Comparison of ENCODE assay signal across 25 cellular contexts in the genomic region with DNA sequence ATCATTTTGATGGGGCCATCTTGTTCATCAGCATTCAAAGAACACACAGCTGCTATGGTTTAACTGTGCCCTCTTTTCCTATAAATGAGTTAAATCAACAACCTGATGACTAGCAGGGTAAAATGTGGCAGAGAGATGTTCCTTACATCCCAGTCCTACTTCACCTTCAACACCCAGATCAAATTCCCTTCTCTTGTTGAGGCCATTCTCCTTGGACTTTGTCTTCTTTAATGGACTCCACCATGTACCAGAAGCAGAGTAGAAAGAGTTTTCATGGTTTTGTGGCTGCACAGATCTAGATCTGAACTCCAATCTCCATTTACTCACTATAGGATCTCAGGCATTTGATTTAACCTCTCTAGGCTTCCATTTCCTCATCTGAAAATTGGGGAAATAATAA. TPM values are rescaled to one million over a fixed set of nuclear protein-coding genes. Genes with fewer than 3 reads are reported as not detected.
"Had no signal": no experiment of that assay in that cellular context is flagged by ENCODE, and none has a peak within 500 bp of the region (broad histone marks: within the 10 kb centered on the region; RNA-seq: fewer than 3 reads in every experiment).

No MANE protein-coding gene starts in this region.

- H3K27ac Mint-ChIP-seq: effector memory CD8-positive, alpha-beta T cell; memory B cell; naive thymus-derived CD4-positive, alpha-beta T cell; stimulated activated naive B cell treated with anti-CD40 and anti-IgM and Interleukin-4, amounts not matched to agents 10 μg/mL and 1 μg/mL and 100 μg/mL, for 72 hours; stimulated activated naive CD8-positive, alpha-beta T cell treated with anti-CD3 and anti-CD28 coated beads, Interleukin-15, amount 100 ng/mL, for 72 hours had no signal

- H3K4me3 ChIP-seq: esophagus muscularis mucosa, gastrocnemius medialis, heart right ventricle, left ventricle myocardium inferior, lower lobe of right lung, spleen, thoracic aorta had no signal

- H3K27ac ChIP-seq: epithelial cell of prostate, esophagus muscularis mucosa, gastrocnemius medialis, heart right ventricle, left ventricle myocardium inferior, lower lobe of right lung, thoracic aorta had no signal

- H3K36me3 ChIP-seq: esophagus muscularis mucosa, gastrocnemius medialis, heart right ventricle, left ventricle myocardium inferior, lower lobe of right lung, spleen, thoracic aorta had no signal

- ATAC-seq: effector memory CD8-positive, alpha-beta T cell; gastrocnemius medialis; heart right ventricle; naive thymus-derived CD4-positive, alpha-beta T cell; stimulated activated naive CD8-positive, alpha-beta T cell treated with anti-CD3 and anti-CD28 coated beads, Interleukin-15, amount 100 ng/mL, for 72 hours had no signal

- H3K27me3 Mint-ChIP-seq: stimulated activated naive B cell treated with anti-CD40 and anti-IgM and Interleukin-4, amounts not matched to agents 10 μg/mL and 1 μg/mL and 100 μg/mL, for 72 hours; stimulated activated naive CD8-positive, alpha-beta T cell treated with anti-CD3 and anti-CD28 coated beads, Interleukin-15, amount 100 ng/mL, for 72 hours had no signal

- H3K4me1 ChIP-seq: esophagus muscularis mucosa, gastrocnemius medialis, heart right ventricle, left ventricle myocardium inferior, lower lobe of right lung, spleen had no signal

- DNase-seq: effector memory CD8-positive, alpha-beta T cell; gastrocnemius medialis; heart right ventricle; islet precursor cell; left ventricle myocardium inferior; lower lobe of right lung; midbrain; naive thymus-derived CD4-positive, alpha-beta T cell; stimulated activated CD4-positive, alpha-beta T cell treated with anti-CD3 and anti-CD28 coated beads, Interleukin-15, amount 100 ng/mL, for 24 hours; stimulated activated CD4-positive, alpha-beta T cell treated with anti-CD3 and anti-CD28 coated beads, Interleukin-1b, Interleukin-23, amount 100 ng/mL, for 48 hours; stimulated activated CD4-positive, alpha-beta T cell treated with anti-CD3 and anti-CD28 coated beads, Interleukin-4, amount 100 ng/mL, for 24 hours; stimulated activated naive B cell treated with anti-CD40 and anti-IgM and Interleukin-4, amounts not matched to agents 10 μg/mL and 1 μg/mL and 100 μg/mL, for 72 hours; stimulated activated naive CD8-positive, alpha-beta T cell treated with anti-CD3 and anti-CD28 coated beads, Interleukin-15, amount 100 ng/mL, for 72 hours; trophoblast cell had no signal

- H3K4me3 Mint-ChIP-seq: central memory CD8-positive, alpha-beta T cell; effector memory CD8-positive, alpha-beta T cell; memory B cell; naive thymus-derived CD4-positive, alpha-beta T cell; stimulated activated naive B cell treated with anti-CD40 and anti-IgM and Interleukin-4, amounts not matched to agents 10 μg/mL and 1 μg/mL and 100 μg/mL, for 72 hours; stimulated activated naive CD8-positive, alpha-beta T cell treated with anti-CD3 and anti-CD28 coated beads, Interleukin-15, amount 100 ng/mL, for 72 hours had no signal

- H3K4me1 Mint-ChIP-seq: central memory CD8-positive, alpha-beta T cell; memory B cell; naive thymus-derived CD4-positive, alpha-beta T cell; stimulated activated naive B cell treated with anti-CD40 and anti-IgM and Interleukin-4, amounts not matched to agents 10 μg/mL and 1 μg/mL and 100 μg/mL, for 72 hours; stimulated activated naive CD8-positive, alpha-beta T cell treated with anti-CD3 and anti-CD28 coated beads, Interleukin-15, amount 100 ng/mL, for 72 hours had no signal

- H3K27me3 ChIP-seq: esophagus muscularis mucosa, gastrocnemius medialis, heart right ventricle, spleen had no signal

- H3K9me3 Mint-ChIP-seq: central memory CD8-positive, alpha-beta T cell; effector memory CD8-positive, alpha-beta T cell; memory B cell; naive thymus-derived CD4-positive, alpha-beta T cell; stimulated activated naive B cell treated with anti-CD40 and anti-IgM and Interleukin-4, amounts not matched to agents 10 μg/mL and 1 μg/mL and 100 μg/mL, for 72 hours; stimulated activated naive CD8-positive, alpha-beta T cell treated with anti-CD3 and anti-CD28 coated beads, Interleukin-15, amount 100 ng/mL, for 72 hours had no signal

- H3K9me3 ChIP-seq: esophagus muscularis mucosa, gastrocnemius medialis, heart right ventricle, left ventricle myocardium inferior, lower lobe of right lung, spleen, thoracic aorta had no signal

- H3K36me3 Mint-ChIP-seq: memory B cell; naive thymus-derived CD4-positive, alpha-beta T cell; stimulated activated naive B cell treated with anti-CD40 and anti-IgM and Interleukin-4, amounts not matched to agents 10 μg/mL and 1 μg/mL and 100 μg/mL, for 72 hours had no signal

RNA-seq across cellular contexts. Expression of a gene that starts 6.4 kb away (rescaled TPM):
- total RNA-seq: esophagus muscularis mucosa; fibroblast of villous mesenchyme; gastrocnemius medialis; heart right ventricle; left ventricle myocardium inferior; lower lobe of right lung; naive thymus-derived CD4-positive, alpha-beta T cell; osteocyte; posterior vena cava; spleen; subcutaneous adipose tissue; thoracic aorta had no signal
- polyA plus RNA-seq: heart right ventricle; naive thymus-derived CD4-positive, alpha-beta T cell; urinary bladder had no signal
